In the genomic region with DNA sequence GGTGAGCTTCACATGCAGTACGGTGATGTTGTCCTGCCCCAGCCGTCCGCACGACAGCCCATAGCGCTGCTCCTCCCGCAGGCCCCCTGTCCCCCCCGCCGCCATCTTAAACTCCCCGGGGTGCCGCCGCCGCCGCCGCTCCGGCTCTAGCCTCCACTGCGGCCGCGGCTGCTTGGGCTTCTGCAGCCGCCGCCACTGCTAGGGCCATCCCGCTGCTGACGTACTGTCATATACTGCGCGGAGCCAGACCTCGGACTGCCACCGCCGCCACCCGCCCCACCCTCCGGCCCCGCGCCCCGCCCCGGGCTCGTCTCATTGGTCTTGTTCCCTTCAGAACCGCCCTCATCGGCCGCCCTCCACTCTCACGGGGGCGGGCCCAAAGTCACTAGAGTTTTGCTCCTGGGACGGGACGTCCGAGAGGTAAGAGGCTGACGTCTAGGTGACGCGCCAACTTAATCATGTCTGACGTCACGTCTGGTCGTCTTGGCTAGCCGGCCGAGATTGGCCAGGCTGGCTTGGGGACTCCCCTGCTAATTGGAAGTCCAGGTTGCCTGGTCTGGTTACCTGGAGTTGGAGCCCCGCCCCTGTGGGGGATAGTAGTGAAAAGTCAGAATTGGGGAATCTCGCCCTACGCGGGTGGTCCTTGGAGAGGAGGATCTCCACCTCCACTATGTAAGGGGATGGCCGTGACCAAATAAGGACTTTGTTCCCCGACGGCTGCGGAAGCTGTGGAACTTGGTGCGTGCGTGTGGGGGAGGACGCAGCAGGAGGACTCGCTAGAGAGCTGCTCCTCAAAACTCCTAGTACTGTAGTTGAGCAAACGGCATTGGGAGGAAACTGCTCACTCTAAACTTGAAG, we compare ENCODE assay signal across 1 cellular context.
TF ChIP-seq lines count a peak whose summit lies in the region.

A gene (minus strand): TSS at position 235 of the 858 bp plus-strand sequence. CDS start 130 bp downstream, at position 105.

TF ChIP-seq in HEK293, 187 proteins besides CTCF, POLR2A, EP300 and RAD21 (continued from another document):
- TF ChIP-seq, protein P1, sequence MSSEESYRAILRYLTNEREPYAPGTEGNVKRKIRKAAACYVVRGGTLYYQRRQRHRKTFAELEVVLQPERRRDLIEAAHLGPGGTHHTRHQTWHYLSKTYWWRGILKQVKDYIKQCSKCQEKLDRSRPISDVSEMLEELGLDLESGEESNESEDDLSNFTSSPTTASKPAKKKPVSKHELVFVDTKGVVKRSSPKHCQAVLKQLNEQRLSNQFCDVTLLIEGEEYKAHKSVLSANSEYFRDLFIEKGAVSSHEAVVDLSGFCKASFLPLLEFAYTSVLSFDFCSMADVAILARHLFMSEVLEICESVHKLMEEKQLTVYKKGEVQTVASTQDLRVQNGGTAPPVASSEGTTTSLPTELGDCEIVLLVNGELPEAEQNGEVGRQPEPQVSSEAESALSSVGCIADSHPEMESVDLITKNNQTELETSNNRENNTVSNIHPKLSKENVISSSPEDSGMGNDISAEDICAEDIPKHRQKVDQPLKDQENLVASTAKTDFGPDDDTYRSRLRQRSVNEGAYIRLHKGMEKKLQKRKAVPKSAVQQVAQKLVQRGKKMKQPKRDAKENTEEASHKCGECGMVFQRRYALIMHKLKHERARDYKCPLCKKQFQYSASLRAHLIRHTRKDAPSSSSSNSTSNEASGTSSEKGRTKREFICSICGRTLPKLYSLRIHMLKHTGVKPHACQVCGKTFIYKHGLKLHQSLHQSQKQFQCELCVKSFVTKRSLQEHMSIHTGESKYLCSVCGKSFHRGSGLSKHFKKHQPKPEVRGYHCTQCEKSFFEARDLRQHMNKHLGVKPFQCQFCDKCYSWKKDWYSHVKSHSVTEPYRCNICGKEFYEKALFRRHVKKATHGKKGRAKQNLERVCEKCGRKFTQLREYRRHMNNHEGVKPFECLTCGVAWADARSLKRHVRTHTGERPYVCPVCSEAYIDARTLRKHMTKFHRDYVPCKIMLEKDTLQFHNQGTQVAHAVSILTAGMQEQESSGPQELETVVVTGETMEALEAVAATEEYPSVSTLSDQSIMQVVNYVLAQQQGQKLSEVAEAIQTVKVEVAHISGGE (tag by site-specific recombination; conservative IDR thresholded peaks at IDR 0.05; ENCODE audit: low read depth): peak; percentile 47; the same call in 1 of the 2 replicates
- TF ChIP-seq ZNF2 (tag by site-specific recombination; IDR thresholded peaks at IDR 0.05): 0 out of 2 replicates have a peak, but pooled peaks have one; percentile 37
- TF ChIP-seq, protein P2, sequence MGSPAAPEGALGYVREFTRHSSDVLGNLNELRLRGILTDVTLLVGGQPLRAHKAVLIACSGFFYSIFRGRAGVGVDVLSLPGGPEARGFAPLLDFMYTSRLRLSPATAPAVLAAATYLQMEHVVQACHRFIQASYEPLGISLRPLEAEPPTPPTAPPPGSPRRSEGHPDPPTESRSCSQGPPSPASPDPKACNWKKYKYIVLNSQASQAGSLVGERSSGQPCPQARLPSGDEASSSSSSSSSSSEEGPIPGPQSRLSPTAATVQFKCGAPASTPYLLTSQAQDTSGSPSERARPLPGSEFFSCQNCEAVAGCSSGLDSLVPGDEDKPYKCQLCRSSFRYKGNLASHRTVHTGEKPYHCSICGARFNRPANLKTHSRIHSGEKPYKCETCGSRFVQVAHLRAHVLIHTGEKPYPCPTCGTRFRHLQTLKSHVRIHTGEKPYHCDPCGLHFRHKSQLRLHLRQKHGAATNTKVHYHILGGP (tag by site-specific recombination; IDR thresholded peaks at IDR 0.05): no peak
- no peak for TF ChIP-seq ZNF266 (tag by site-specific recombination; IDR thresholded peaks at IDR 0.05; ENCODE audit: low read depth)
- TF ChIP-seq, protein P3, sequence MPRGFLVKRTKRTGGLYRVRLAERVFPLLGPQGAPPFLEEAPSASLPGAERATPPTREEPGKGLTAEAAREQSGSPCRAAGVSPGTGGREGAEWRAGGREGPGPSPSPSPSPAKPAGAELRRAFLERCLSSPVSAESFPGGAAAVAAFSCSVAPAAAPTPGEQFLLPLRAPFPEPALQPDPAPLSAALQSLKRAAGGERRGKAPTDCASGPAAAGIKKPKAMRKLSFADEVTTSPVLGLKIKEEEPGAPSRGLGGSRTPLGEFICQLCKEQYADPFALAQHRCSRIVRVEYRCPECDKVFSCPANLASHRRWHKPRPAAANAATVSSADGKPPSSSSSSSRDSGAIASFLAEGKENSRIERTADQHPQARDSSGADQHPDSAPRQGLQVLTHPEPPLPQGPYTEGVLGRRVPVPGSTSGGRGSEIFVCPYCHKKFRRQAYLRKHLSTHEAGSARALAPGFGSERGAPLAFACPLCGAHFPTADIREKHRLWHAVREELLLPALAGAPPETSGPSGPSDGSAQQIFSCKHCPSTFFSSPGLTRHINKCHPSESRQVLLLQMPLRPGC (tag by site-specific recombination; IDR thresholded peaks at IDR 0.05): no peak
- TF ChIP-seq ZNF791 (tag by site-specific recombination; IDR thresholded peaks at IDR 0.05): no peak
- TF ChIP-seq ZNF174 (tag by site-specific recombination; IDR thresholded peaks at IDR 0.05): no peak
- TF ChIP-seq ZNF350 (tag by site-specific recombination; IDR thresholded peaks at IDR 0.05): no peak
- TF ChIP-seq, protein P4, sequence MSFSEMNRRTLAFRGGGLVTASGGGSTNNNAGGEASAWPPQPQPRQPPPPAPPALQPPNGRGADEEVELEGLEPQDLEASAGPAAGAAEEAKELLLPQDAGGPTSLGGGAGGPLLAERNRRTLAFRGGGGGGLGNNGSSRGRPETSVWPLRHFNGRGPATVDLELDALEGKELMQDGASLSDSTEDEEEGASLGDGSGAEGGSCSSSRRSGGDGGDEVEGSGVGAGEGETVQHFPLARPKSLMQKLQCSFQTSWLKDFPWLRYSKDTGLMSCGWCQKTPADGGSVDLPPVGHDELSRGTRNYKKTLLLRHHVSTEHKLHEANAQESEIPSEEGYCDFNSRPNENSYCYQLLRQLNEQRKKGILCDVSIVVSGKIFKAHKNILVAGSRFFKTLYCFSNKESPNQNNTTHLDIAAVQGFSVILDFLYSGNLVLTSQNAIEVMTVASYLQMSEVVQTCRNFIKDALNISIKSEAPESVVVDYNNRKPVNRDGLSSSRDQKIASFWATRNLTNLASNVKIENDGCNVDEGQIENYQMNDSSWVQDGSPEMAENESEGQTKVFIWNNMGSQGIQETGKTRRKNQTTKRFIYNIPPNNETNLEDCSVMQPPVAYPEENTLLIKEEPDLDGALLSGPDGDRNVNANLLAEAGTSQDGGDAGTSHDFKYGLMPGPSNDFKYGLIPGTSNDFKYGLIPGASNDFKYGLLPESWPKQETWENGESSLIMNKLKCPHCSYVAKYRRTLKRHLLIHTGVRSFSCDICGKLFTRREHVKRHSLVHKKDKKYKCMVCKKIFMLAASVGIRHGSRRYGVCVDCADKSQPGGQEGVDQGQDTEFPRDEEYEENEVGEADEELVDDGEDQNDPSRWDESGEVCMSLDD (tag by site-specific recombination; IDR thresholded peaks at IDR 0.05): peak; percentile 52
- TF ChIP-seq, protein P5, sequence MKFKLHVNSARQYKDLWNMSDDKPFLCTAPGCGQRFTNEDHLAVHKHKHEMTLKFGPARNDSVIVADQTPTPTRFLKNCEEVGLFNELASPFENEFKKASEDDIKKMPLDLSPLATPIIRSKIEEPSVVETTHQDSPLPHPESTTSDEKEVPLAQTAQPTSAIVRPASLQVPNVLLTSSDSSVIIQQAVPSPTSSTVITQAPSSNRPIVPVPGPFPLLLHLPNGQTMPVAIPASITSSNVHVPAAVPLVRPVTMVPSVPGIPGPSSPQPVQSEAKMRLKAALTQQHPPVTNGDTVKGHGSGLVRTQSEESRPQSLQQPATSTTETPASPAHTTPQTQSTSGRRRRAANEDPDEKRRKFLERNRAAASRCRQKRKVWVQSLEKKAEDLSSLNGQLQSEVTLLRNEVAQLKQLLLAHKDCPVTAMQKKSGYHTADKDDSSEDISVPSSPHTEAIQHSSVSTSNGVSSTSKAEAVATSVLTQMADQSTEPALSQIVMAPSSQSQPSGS (tag by site-specific recombination; IDR thresholded peaks at IDR 0.05; ENCODE audit: low read depth): peak; percentile 98
- no peak for TF ChIP-seq ZNF658 (tag by site-specific recombination; IDR thresholded peaks at IDR 0.05)
- TF ChIP-seq ZNF391 (tag by site-specific recombination; IDR thresholded peaks at IDR 0.05; ENCODE audit: borderline replicate concordance, low read depth): no peak
- TF ChIP-seq ZNF707 (tag by site-specific recombination; IDR thresholded peaks at IDR 0.05): no peak
- peak; percentile 95 for TF ChIP-seq GLIS1 (tag by site-specific recombination; IDR thresholded peaks at IDR 0.05)
- TF ChIP-seq ZNF501 (tag by site-specific recombination; IDR thresholded peaks at IDR 0.05): no peak; the same call in 1 of the 2 replicates
- no peak for TF ChIP-seq ZNF677 (tag by site-specific recombination; IDR thresholded peaks at IDR 0.05)
- TF ChIP-seq, protein P6, sequence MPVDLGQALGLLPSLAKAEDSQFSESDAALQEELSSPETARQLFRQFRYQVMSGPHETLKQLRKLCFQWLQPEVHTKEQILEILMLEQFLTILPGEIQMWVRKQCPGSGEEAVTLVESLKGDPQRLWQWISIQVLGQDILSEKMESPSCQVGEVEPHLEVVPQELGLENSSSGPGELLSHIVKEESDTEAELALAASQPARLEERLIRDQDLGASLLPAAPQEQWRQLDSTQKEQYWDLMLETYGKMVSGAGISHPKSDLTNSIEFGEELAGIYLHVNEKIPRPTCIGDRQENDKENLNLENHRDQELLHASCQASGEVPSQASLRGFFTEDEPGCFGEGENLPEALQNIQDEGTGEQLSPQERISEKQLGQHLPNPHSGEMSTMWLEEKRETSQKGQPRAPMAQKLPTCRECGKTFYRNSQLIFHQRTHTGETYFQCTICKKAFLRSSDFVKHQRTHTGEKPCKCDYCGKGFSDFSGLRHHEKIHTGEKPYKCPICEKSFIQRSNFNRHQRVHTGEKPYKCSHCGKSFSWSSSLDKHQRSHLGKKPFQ (tag by site-specific recombination; IDR thresholded peaks at IDR 0.05): no peak
- TF ChIP-seq, protein P7, sequence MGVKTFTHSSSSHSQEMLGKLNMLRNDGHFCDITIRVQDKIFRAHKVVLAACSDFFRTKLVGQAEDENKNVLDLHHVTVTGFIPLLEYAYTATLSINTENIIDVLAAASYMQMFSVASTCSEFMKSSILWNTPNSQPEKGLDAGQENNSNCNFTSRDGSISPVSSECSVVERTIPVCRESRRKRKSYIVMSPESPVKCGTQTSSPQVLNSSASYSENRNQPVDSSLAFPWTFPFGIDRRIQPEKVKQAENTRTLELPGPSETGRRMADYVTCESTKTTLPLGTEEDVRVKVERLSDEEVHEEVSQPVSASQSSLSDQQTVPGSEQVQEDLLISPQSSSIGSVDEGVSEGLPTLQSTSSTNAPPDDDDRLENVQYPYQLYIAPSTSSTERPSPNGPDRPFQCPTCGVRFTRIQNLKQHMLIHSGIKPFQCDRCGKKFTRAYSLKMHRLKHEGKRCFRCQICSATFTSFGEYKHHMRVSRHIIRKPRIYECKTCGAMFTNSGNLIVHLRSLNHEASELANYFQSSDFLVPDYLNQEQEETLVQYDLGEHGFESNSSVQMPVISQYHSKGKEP (tag by site-specific recombination; IDR thresholded peaks at IDR 0.05): no peak
- TF ChIP-seq, protein P8, sequence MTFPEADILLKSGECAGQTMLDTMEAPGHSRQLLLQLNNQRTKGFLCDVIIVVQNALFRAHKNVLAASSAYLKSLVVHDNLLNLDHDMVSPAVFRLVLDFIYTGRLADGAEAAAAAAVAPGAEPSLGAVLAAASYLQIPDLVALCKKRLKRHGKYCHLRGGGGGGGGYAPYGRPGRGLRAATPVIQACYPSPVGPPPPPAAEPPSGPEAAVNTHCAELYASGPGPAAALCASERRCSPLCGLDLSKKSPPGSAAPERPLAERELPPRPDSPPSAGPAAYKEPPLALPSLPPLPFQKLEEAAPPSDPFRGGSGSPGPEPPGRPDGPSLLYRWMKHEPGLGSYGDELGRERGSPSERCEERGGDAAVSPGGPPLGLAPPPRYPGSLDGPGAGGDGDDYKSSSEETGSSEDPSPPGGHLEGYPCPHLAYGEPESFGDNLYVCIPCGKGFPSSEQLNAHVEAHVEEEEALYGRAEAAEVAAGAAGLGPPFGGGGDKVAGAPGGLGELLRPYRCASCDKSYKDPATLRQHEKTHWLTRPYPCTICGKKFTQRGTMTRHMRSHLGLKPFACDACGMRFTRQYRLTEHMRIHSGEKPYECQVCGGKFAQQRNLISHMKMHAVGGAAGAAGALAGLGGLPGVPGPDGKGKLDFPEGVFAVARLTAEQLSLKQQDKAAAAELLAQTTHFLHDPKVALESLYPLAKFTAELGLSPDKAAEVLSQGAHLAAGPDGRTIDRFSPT (tag by site-specific recombination; IDR thresholded peaks at IDR 0.05): no peak
- TF ChIP-seq ZNF830 (tag by site-specific recombination; IDR thresholded peaks at IDR 0.05; ENCODE audit: low read depth): no peak
- TF ChIP-seq ZNF843 (tag by site-specific recombination; IDR thresholded peaks at IDR 0.05): peak; percentile 18; the same call in 1 of the 2 replicates
- TF ChIP-seq FEZF1 (tag by site-specific recombination; IDR thresholded peaks at IDR 0.05): peak; percentile 71
- TF ChIP-seq ZNF701 (tag by site-specific recombination; IDR thresholded peaks at IDR 0.05): no peak
- peak; percentile 83; the same call in 1 of the 2 replicates for TF ChIP-seq BCL11A (tag by site-specific recombination; IDR thresholded peaks at IDR 0.05; ENCODE audit: low read depth)
- no peak for TF ChIP-seq ZNF302 (tag by site-specific recombination; IDR thresholded peaks at IDR 0.05; ENCODE audit: low read depth)
- TF ChIP-seq HOXA7 (CRISPR knock-in tag; IDR thresholded peaks at IDR 0.05; ENCODE audit: borderline replicate concordance): no peak
- no peak for TF ChIP-seq ZNF76 (tag by site-specific recombination; IDR thresholded peaks at IDR 0.05; ENCODE audit: borderline replicate concordance, low read depth)
- TF ChIP-seq ZNF140 (tag by site-specific recombination; IDR thresholded peaks at IDR 0.05): no peak
- 0 out of 2 replicates have a peak, but pooled peaks have one; percentile 52 for TF ChIP-seq ZNF394 (tag by site-specific recombination; IDR thresholded peaks at IDR 0.05; ENCODE audit: borderline replicate concordance)
- TF ChIP-seq, protein P9, sequence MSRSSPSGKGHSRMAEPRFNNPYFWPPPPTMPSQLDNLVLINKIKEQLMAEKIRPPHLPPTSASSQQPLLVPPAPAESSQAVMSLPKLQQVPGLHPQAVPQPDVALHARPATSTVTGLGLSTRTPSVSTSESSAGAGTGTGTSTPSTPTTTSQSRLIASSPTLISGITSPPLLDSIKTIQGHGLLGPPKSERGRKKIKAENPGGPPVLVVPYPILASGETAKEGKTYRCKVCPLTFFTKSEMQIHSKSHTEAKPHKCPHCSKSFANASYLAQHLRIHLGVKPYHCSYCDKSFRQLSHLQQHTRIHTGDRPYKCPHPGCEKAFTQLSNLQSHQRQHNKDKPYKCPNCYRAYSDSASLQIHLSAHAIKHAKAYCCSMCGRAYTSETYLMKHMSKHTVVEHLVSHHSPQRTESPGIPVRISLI (tag by site-specific recombination; IDR thresholded peaks at IDR 0.05): no peak
- no peak for TF ChIP-seq GLI4 (tag by site-specific recombination; IDR thresholded peaks at IDR 0.05)
